8 cellular contexts compared by ENCODE assay signal in the genomic region with DNA sequence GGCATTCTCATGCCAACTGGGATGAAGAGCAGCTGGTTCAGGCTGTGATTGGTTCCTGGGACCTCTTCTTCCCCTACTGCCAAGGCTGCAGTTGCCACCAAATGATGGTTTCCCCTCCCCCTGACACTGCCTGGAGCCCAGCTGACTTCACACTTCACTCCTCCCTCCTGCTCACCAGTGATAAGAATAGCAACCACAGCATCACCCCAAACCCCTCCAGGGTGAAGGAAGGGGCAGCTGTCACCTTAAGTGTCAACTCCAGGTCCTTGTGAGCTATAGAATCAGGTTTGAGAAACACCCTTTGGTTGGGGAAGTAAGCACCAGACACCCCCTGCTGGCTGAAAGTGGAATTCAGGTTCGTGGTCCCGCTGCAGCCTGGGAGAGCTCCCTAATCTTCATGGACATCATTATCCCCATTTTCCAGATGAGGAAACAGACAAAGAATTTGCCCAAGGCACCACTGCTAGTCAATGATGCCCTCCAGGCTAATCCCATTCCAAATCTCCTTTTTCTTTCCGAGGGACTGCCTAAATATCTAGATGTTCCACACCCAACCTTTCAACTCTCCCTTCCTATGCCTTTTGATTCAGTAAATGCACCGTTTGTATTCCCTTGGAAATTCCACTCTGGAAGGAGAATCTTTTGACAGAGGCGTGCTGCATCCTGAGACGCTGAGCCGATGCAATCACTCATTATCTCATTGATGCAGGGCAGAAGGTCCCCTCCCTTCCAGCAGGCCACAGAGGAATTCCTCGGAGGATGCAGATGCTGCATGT. TPM values are rescaled to one million over a fixed set of nuclear protein-coding genes. Genes with fewer than 3 reads are reported as not detected.
A peak's percentile ranks its signal among the peaks of the same experiment; 100 is the strongest.
DNase-seq lines count a peak whose midpoint lies in the region; ATAC-seq, FAIRE-seq and TF ChIP-seq lines count a peak whose summit lies in the region.

No MANE protein-coding gene starts in this region.

- intact Hi-C loops in activated CD4-positive, alpha-beta T cell treated with anti-CD3 and anti-CD28 coated beads, Interleukin-2, amount 10 ng/mL, durations not matched to agents 24 days and 14 days (cut with micrococcal nuclease): loop anchor here (5.0 kb wide), 1 partner anchor 526 kb away; no protein-coding TSS in a partner anchor

- TF ChIP-seq POLR2A in GM12891 (IDR thresholded peaks at IDR 0.05; ENCODE audit: low read depth, low read length): no peak

- no peaks in the 10 kb centered on the region for H3K9me3 Mint-ChIP-seq in activated CD4-positive, alpha-beta T cell treated with anti-CD3 and anti-CD28 coated beads, Interleukin-2, amount 10 ng/mL, durations not matched to agents 24 days and 14 days
- no peaks in the 10 kb centered on the region for H3K9me3 Mint-ChIP-seq in mesothelial cell of epicardium

- H3K4me1 Mint-ChIP-seq in activated CD4-positive, alpha-beta T cell treated with anti-CD3 and anti-CD28 coated beads, Interleukin-2, amount 10 ng/mL, durations not matched to agents 24 days and 14 days: no peaks in the 10 kb centered on the region
- H3K4me1 Mint-ChIP-seq in mesothelial cell of epicardium: no peaks in the 10 kb centered on the region

- DNase-seq in GM12891 (ENCODE audit: insufficient read length, low spot score) (peak; percentile 27), NCI-H1092 (lab: John Stamatoyannopoulos, UW) (peak; percentile 35), mesothelial cell of epicardium (ENCODE audit: low spot score in 2 of 2, unreplicated experiment in 2 of 2) (peak in 1 of 2 experiments; percentile 69), NCI-H524 treated with DMSO at 0.1 percent for 48 hours (lab: John Stamatoyannopoulos, UW) (no peak)
- DNase-seq in activated CD4-positive, alpha-beta T cell treated with anti-CD3 and anti-CD28 coated beads, Interleukin-2, amount 10 ng/mL, durations not matched to agents 24 days and 14 days: peak; percentile 86
- DNase-seq in effector CD8-positive, alpha-beta T cell (lab: John Stamatoyannopoulos, UW): peak; percentile 17
- DNase-seq in stimulated activated CD8-positive, alpha-beta memory T cell treated with anti-CD3 and anti-CD28 coated beads, Interleukin-7, amount 100 ng/mL, for 48 hours (ENCODE audit: extremely low read depth in 1 of 2, low read depth in 1 of 2): peak; percentile 8 to 11

- H3K27ac Mint-ChIP-seq in activated CD4-positive, alpha-beta T cell treated with anti-CD3 and anti-CD28 coated beads, Interleukin-2, amount 10 ng/mL, durations not matched to agents 24 days and 14 days: no peak overlapping the region
- no peak overlapping the region for H3K27ac Mint-ChIP-seq in mesothelial cell of epicardium

- no peak for ATAC-seq in HG03095 (IDR thresholded peaks at IDR 0.05; ENCODE audit: unreplicated experiment)

- H3K27me3 Mint-ChIP-seq in activated CD4-positive, alpha-beta T cell treated with anti-CD3 and anti-CD28 coated beads, Interleukin-2, amount 10 ng/mL, durations not matched to agents 24 days and 14 days: peaks cover 4% of the 10 kb centered on the region
- peaks cover 40% of the 10 kb centered on the region for H3K27me3 Mint-ChIP-seq in mesothelial cell of epicardium (ENCODE audit: low read depth)

- no peaks in the 10 kb centered on the region for H3K36me3 Mint-ChIP-seq in activated CD4-positive, alpha-beta T cell treated with anti-CD3 and anti-CD28 coated beads, Interleukin-2, amount 10 ng/mL, durations not matched to agents 24 days and 14 days (ENCODE audit: low read depth)
- no peaks in the 10 kb centered on the region for H3K36me3 Mint-ChIP-seq in mesothelial cell of epicardium

- no peak for FAIRE-seq in GM12891 (lab: Jason Lieb, UNC)

- H3K4me3 Mint-ChIP-seq in activated CD4-positive, alpha-beta T cell treated with anti-CD3 and anti-CD28 coated beads, Interleukin-2, amount 10 ng/mL, durations not matched to agents 24 days and 14 days: no peak overlapping the region
- no peak overlapping the region for H3K4me3 Mint-ChIP-seq in mesothelial cell of epicardium

- peak; percentile 89 for TF ChIP-seq CTCF in mesothelial cell of epicardium (IDR thresholded peaks at IDR 0.05; ENCODE audit: unreplicated experiment)

TF ChIP-seq in GM12891, 5 proteins besides CTCF, POLR2A, EP300 and RAD21:
- no peak for TF ChIP-seq POLR2AphosphoS5 (IDR thresholded peaks at IDR 0.05; ENCODE audit: low read depth, low read length)
- no peak for TF ChIP-seq PAX5 (IDR thresholded peaks at IDR 0.05; ENCODE audit: insufficient read depth, low read length, severe bottlenecking)
- no peak for TF ChIP-seq TAF1 (IDR thresholded peaks at IDR 0.05; ENCODE audit: low read depth, low read length)
- no peak for TF ChIP-seq POU2F2 (IDR thresholded peaks at IDR 0.05; ENCODE audit: low read depth, low read length)
- TF ChIP-seq SPI1 (IDR thresholded peaks at IDR 0.05; ENCODE audit: low read depth, low read length): no peak

RNA-seq across cellular contexts. Expression of gene UQCRFS1, which starts 50.5 kb away (rescaled TPM):
- polyA plus RNA-seq in GM12891 (2012; ENCODE audit: low read depth, missing spikeins): 34.4 TPM
- 44.5 and 45.4 TPM in 2 replicates for total RNA-seq in activated CD4-positive, alpha-beta T cell treated with anti-CD3 and anti-CD28 coated beads, Interleukin-2, amount 10 ng/mL, durations not matched to agents 24 days and 14 days
- total RNA-seq in mesothelial cell of epicardium: 24.9 to 26.1 TPM (median 25.5 TPM) in 3 replicates
